In the genomic region with DNA sequence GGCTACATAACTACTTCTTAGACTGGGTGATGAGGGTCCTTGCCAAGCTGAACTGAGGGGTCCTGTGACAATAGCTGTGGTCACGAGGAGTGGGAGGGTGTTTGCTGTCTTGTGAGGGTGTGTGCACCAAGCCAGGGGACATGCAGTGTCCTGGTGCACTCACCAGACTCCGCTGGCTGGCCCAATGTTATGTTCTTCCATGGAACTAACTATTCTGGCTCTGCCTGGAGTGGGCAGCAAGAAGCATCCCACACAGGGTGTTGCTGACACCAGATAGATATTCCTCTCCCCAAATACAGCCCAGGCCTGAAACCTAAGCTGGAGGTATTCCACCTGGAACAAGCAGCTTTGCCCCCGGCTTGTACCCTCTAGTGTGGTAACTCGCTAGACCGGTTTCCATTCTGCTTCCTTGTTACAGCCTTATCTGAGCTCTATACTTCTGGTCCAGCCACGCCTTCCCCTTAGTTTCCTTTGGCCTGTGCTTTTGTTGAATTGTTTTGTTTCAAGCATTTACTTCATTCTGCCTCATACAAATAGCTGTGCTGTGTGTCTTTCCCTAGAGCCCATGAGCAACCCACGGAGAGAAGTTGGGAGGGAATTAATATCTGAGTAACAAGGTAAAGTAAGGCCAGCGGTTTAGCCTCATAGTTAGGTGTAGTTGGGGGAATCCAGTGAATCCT, we compare ENCODE assay signal across 1 cellular context.
TF ChIP-seq lines count a peak whose summit lies in the region.

No MANE protein-coding gene starts in this region.

TF ChIP-seq in H1, 55 proteins besides CTCF, POLR2A, EP300 and RAD21:
- TF ChIP-seq SP1 (IDR thresholded peaks at IDR 0.05; ENCODE audit: low read depth, low read length) (no peak), YY1 (IDR thresholded peaks at IDR 0.05; ENCODE audit: low read depth, low read length) (no peak), RXRA (IDR thresholded peaks at IDR 0.05; ENCODE audit: insufficient read depth, low read depth, low read length) (no peak), SRF (IDR thresholded peaks at IDR 0.05; ENCODE audit: low read depth, low read length) (no peak), CHD1 (IDR thresholded peaks at IDR 0.05; ENCODE audit: low read depth, low read length) (no peak), PHF8 (conservative IDR thresholded peaks at IDR 0.05; ENCODE audit: low read depth, low read length) (no peak)
